1 cellular context compared by ENCODE assay signal in genomic region chr6:75748743-75749538, GRCh38.
A peak's percentile ranks its signal among the peaks of the same experiment; 100 is the strongest.
TF ChIP-seq lines count a peak whose summit lies in the region.

Gene MYO6 (plus strand): TSS chr6:75749239. CDS start chr6:75817548, 68,309 bp downstream.

TF ChIP-seq in HepG2, 621 proteins besides CTCF, POLR2A, EP300 and RAD21 (continued from another document and continues in another):
- TF ChIP-seq ZNF142 (CRISPR knock-in tag; IDR thresholded peaks at IDR 0.05) (peak; percentile 87), ZBTB10 (CRISPR knock-in tag; IDR thresholded peaks at IDR 0.05; ENCODE audit: borderline replicate concordance) (no peak), ZNF687 (CRISPR knock-in tag; IDR thresholded peaks at IDR 0.05) (peak; percentile 84), PLRG1 (conservative IDR thresholded peaks at IDR 0.05) (no peak), ZNF251 (CRISPR knock-in tag; IDR thresholded peaks at IDR 0.05) (no peak), KDM2A (CRISPR knock-in tag; IDR thresholded peaks at IDR 0.05; ENCODE audit: borderline replicate concordance, low read depth) (peak; percentile 55; the same call in 1 of the 2 replicates), ZNF580 (CRISPR knock-in tag; IDR thresholded peaks at IDR 0.05; ENCODE audit: borderline replicate concordance, low read depth) (peak; percentile 68; the same call in 1 of the 2 replicates), GLI4 (CRISPR knock-in tag; IDR thresholded peaks at IDR 0.05; ENCODE audit: borderline replicate concordance) (peak; percentile 60), ZEB1 (IDR thresholded peaks at IDR 0.05; ENCODE audit: insufficient replicate concordance, low read depth) (peak; percentile 73), HMG20B (CRISPR knock-in tag; conservative IDR thresholded peaks at IDR 0.05) (0 out of 2 replicates have a peak, but pooled peaks have one; percentile 15), ZNF546 (CRISPR knock-in tag; conservative IDR thresholded peaks at IDR 0.05) (peak; percentile 75; the same call in 1 of the 2 replicates), HMGXB4 (CRISPR knock-in tag; IDR thresholded peaks at IDR 0.05; ENCODE audit: borderline replicate concordance in 1 of 2, low read depth in 1 of 2) (peak; percentile 46 to 53; a peak in 3 of 4 replicates), YY1 (IDR thresholded peaks at IDR 0.05; ENCODE audit: insufficient read depth, insufficient replicate concordance, low read depth, low read length) (peak; percentile 31), HOXA9 (CRISPR knock-in tag; IDR thresholded peaks at IDR 0.05; ENCODE audit: borderline replicate concordance) (no peak), ZNF563 (CRISPR knock-in tag; IDR thresholded peaks at IDR 0.05) (peak; percentile 64), TEAD3 (CRISPR knock-in tag; optimal IDR thresholded peaks at IDR 0.05; ENCODE audit: borderline replicate concordance) (no peak), ZBTB38 (CRISPR knock-in tag; IDR thresholded peaks at IDR 0.05) (peak; percentile 79; the same call in 1 of the 2 replicates), ZNF20 (CRISPR knock-in tag; IDR thresholded peaks at IDR 0.05) (no peak), ATM (IDR thresholded peaks at IDR 0.05; ENCODE audit: borderline replicate concordance) (no peak), NRL (CRISPR knock-in tag; IDR thresholded peaks at IDR 0.05; ENCODE audit: borderline replicate concordance) (peak; percentile 68), PAF1 (CRISPR knock-in tag; IDR thresholded peaks at IDR 0.05) (no peak), ZBTB7B (CRISPR knock-in tag; IDR thresholded peaks at IDR 0.05) (peak; percentile 63), ZNF597 (CRISPR knock-in tag; IDR thresholded peaks at IDR 0.05) (no peak), NFKB2 (CRISPR knock-in tag; IDR thresholded peaks at IDR 0.05; ENCODE audit: borderline replicate concordance) (peak; percentile 24; the same call in 1 of the 2 replicates), ZXDC (CRISPR knock-in tag; IDR thresholded peaks at IDR 0.05) (peak; percentile 81; the same call in 1 of the 2 replicates), UBTF (CRISPR knock-in tag; IDR thresholded peaks at IDR 0.05) (peak; percentile 93; the same call in 1 of the 2 replicates), ZNF263 (CRISPR knock-in tag; IDR thresholded peaks at IDR 0.05) (peak; percentile 22; the same call in 1 of the 2 replicates), MEIS2 (CRISPR knock-in tag; IDR thresholded peaks at IDR 0.05) (peak; percentile 50), GABPB1 (CRISPR knock-in tag; IDR thresholded peaks at IDR 0.05) (peak; percentile 75), PHF20 (CRISPR knock-in tag; IDR thresholded peaks at IDR 0.05) (peak; percentile 48), CREB3 (CRISPR knock-in tag; IDR thresholded peaks at IDR 0.05) (0 out of 2 replicates have a peak, but pooled peaks have one; percentile 62), EED (CRISPR knock-in tag; IDR thresholded peaks at IDR 0.05) (0 out of 2 replicates have a peak, but pooled peaks have one; percentile 55), SIN3B (IDR thresholded peaks at IDR 0.05; ENCODE audit: low read length) (no peak), ZNF775 (CRISPR knock-in tag; IDR thresholded peaks at IDR 0.05; ENCODE audit: borderline replicate concordance) (0 out of 2 replicates have a peak, but pooled peaks have one; percentile 41), THAP11 (CRISPR knock-in tag; IDR thresholded peaks at IDR 0.05) (no peak)
